ENCODE assay signal across 8 cellular contexts in the genomic region with DNA sequence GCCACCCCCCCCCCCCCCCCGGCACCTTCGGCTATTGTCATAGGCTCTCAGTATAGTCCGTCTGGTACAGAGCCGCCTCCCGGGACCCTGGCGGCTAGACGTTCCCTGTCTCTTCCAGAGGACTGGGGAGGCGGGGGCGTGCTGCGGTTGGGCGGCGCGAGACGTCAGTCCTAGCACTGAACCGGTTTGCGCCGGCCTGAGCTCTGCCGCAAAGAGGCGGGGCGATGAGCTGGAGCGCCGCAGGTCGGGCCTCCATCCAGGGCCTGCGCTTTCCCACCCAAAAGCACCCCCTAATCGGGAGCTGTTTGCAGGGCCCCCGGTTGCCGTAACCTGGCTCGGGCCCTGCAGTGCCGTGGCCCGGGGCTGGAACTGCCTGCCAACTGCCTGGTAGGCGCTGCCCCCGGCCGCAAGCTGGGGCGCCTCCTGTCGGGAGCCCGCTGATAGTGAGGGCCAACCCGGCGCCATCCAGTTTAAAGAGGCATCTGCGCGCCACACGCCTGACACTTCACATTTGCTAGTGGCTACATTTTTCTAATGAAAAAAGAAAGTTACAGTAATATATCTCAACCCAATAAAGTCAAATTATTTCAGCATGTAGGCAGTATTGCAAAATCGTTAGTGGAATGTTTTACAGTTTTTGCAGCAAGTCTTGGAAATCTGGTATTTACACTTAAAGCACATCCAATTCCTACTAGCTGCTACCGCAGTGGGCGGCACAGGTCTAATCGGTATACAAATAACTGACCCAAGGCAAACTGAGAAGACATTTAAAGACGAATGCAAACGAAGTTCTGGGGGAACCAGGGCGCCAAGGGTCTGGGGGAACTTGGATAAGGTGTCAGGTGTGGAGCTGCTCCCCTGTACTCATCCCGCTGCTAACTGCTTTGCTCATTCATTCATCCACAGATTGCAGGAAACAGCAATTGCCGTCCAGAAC. TPM values are rescaled to one million over a fixed set of nuclear protein-coding genes. Genes with fewer than 3 reads are reported as not detected.
DNase-seq lines count a peak whose midpoint lies in the region; ATAC-seq and TF ChIP-seq lines count a peak whose summit lies in the region.

No MANE protein-coding gene starts in this region.

- H3K4me1 ChIP-seq in lower lobe of right lung = peaks cover 30% of the 10 kb centered on the region

- peak; percentile 97 for DNase-seq in AG09319 (ENCODE audit: extremely low read depth, low read depth)
- DNase-seq in NCI-H226 = peak; percentile 99
- DNase-seq in activated CD4-positive, alpha-beta T cell treated with anti-CD3 and anti-CD28 coated beads for 24 hours (ENCODE audit: low read depth in 2 of 2) = peak; percentile 93 to 94
- DNase-seq in cortex of kidney (lab: John Stamatoyannopoulos, UW) = peak; percentile 81
- DNase-seq in lower lobe of right lung = peak; percentile 99
- DNase-seq in stimulated activated CD4-positive, alpha-beta T cell treated with anti-CD3 and anti-CD28 coated beads, TNF-alpha, amount 100 ng/mL, for 24 hours (ENCODE audit: low read depth in 3 of 3) = peak; percentile 93 to 98 (median 96)

- peak; percentile 87 for ATAC-seq in GM18907 (IDR thresholded peaks at IDR 0.05; ENCODE audit: unreplicated experiment)
- ATAC-seq in HG03139 (IDR thresholded peaks at IDR 0.05; ENCODE audit: unreplicated experiment) = peak; percentile 72
- peak; percentile 95 to 96 for ATAC-seq in lower lobe of right lung

- peak; percentile 92 for TF ChIP-seq CTCF in AG09319 (IDR thresholded peaks at IDR 0.05; ENCODE audit: low read depth, low read length)
- TF ChIP-seq CTCF in lower lobe of right lung (IDR thresholded peaks at IDR 0.05) = peak; percentile 93

- intact Hi-C loops in lower lobe of right lung (cut with DNase I) = no loop called here

- no peaks in the 10 kb centered on the region for H3K27me3 ChIP-seq in lower lobe of right lung (ENCODE audit: low read depth)

- H3K36me3 ChIP-seq in lower lobe of right lung = no peaks in the 10 kb centered on the region

- peak overlapping the region; percentile 63 for H3K4me3 ChIP-seq in lower lobe of right lung

- H3K9me3 ChIP-seq in lower lobe of right lung = no peaks in the 10 kb centered on the region

- H3K27ac ChIP-seq in lower lobe of right lung = peak overlapping the region; percentile 100

RNA-seq across cellular contexts. Expression of a gene that starts 0.8 kb away (rescaled TPM):
- 154 TPM for total RNA-seq in lower lobe of right lung

Comparison
In these comparisons a context has a peak if more than half of its experiments do, and no peak if none do; other contexts are left out.
1. Peak in every context shown above with its lines: DNase-seq, ATAC-seq, H3K4me3 ChIP-seq and H3K27ac ChIP-seq.